In genomic region chr17:49234509-49235080, GRCh38 we compare ENCODE assay signal across 22 cellular contexts. TPM values are rescaled to one million over a fixed set of nuclear protein-coding genes. Genes with fewer than 3 reads are reported as not detected.
DNase-seq lines count a peak whose midpoint lies in the region; ATAC-seq, FAIRE-seq and TF ChIP-seq lines count a peak whose summit lies in the region.
"Had no signal": no experiment of that assay in that cellular context is flagged by ENCODE, and none has a peak within 500 bp of the region (broad histone marks: within the 10 kb centered on the region; RNA-seq: fewer than 3 reads in every experiment).

No MANE protein-coding gene starts in this region.

- DNase-seq in CD14-positive monocyte (ENCODE audit: low spot score), result no peak
- no peak for DNase-seq in K562 (ENCODE audit: extremely low read depth in 1 of 4, low spot score in 3 of 4)
- DNase-seq in mucosa of descending colon, result peak in 1 of 3 donors; percentile 57
- DNase-seq in small intestine, result peak; percentile 93
- DNase-seq in Karpas-422, result no peak
- no peak for DNase-seq in right cardiac atrium
- no peak for DNase-seq in DMS79 treated with DMSO at 0.1 percent for 48 hours (lab: John Stamatoyannopoulos, UW)
- DNase-seq: 8988T; CD4-positive, CD25-positive, alpha-beta regulatory T cell; CD8-positive, alpha-beta memory T cell; COR-L47; DMS 273 treated with DMSO at 0.1 percent for 48 hours; DMS53; GM23248; HCEC 1CT; HFFc6 had no signal

- H3K4me3 Mint-ChIP-seq in CD14-positive monocyte, result no peak overlapping the region
- H3K4me3 Mint-ChIP-seq: HFFc6 had no signal

- TF ChIP-seq RAD21 in K562 (CRISPR knock-in tag; conservative IDR thresholded peaks at IDR 0.05 in 1 of 2, IDR thresholded peaks at IDR 0.05 in 1 of 2), result no peak

- H3K9ac ChIP-seq in K562 (ENCODE audit: insufficient read depth in 1 of 2, low read depth in 2 of 2, low read length in 2 of 2), result no peak overlapping the region
- H3K9ac ChIP-seq in Karpas-422 (ENCODE audit: low read length), result no peak overlapping the region
- H3K9ac ChIP-seq: BLaER1, GM23248 had no signal

- no peak for FAIRE-seq in K562 (lab: Jason Lieb, UNC)
- no peak for FAIRE-seq in small intestine (lab: Jason Lieb, UNC)
- FAIRE-seq: G401.6, GM12892, GM18507, H54, HTR-8/SVneo had no signal

- no peaks in the 10 kb centered on the region for H3K9me1 ChIP-seq in K562 (ENCODE audit: control insufficient read depth, insufficient read depth, low read length)

- H3K27ac Mint-ChIP-seq in CD14-positive monocyte, result peak overlapping the region in 6 of 7 donors; percentile 9 to 93 (median 77)
- H3K27ac Mint-ChIP-seq: CD4-positive, CD25-positive, alpha-beta regulatory T cell; HFFc6 had no signal

- no peaks in the 10 kb centered on the region for H3K9me3 ChIP-seq in K562 (replicated peaks; ENCODE audit: control insufficient read depth, insufficient read depth, low read depth, low read length)
- H3K9me3 ChIP-seq in mucosa of descending colon, result no peaks in the 10 kb centered on the region
- H3K9me3 ChIP-seq in small intestine (ENCODE audit: control insufficient read depth, low read depth), result no peaks in the 10 kb centered on the region
- no peaks in the 10 kb centered on the region for H3K9me3 ChIP-seq in Karpas-422 (ENCODE audit: low read length)
- H3K9me3 ChIP-seq in right cardiac atrium (ENCODE audit: control insufficient read depth, low read length), result no peaks in the 10 kb centered on the region
- H3K9me3 ChIP-seq: BLaER1 had no signal

- intact Hi-C loops in CD14-positive monocyte (cut with micrococcal nuclease), result no loop called here
- intact Hi-C loops in K562 (cut with micrococcal nuclease), result no loop called here
- intact Hi-C loops in mucosa of descending colon (cut with DNase I, micrococcal nuclease), result loop anchor here in 1 of 2 donors (10.0 kb wide), 1 partner anchor 50 kb away; no protein-coding TSS in a partner anchor
- intact Hi-C loops in right cardiac atrium (cut with DNase I), result no loop called here

- CTCF ChIA-PET in K562 (lab: Yijun Ruan, JAX; ENCODE audit: low intra/inter-chr PET ratio), result no interaction called here

- H3K4me1 Mint-ChIP-seq in CD14-positive monocyte, result peaks cover 41% of the 10 kb centered on the region

- H3K4me3 ChIP-seq in K562, result no peak overlapping the region
- H3K4me3 ChIP-seq in mucosa of descending colon, result no peak overlapping the region
- H3K4me3 ChIP-seq in small intestine (ENCODE audit: low read depth in 1 of 2, low read length in 2 of 2), result no peak overlapping the region
- H3K4me3 ChIP-seq in Karpas-422 (ENCODE audit: low read length), result no peak overlapping the region
- H3K4me3 ChIP-seq in right cardiac atrium (ENCODE audit: low read length), result no peak overlapping the region
- H3K4me3 ChIP-seq: BLaER1, GM23248 had no signal

- H3K27me3 ChIP-seq in K562 (ENCODE audit: control insufficient read depth in 2 of 2, insufficient read depth in 2 of 2, low read length in 2 of 2) (peaks cover 0 to 9% of the 10 kb centered on the region in 2 experiments; a peak in 2 of 5 replicates), small intestine (ENCODE audit: control insufficient read depth in 2 of 2, insufficient read depth in 2 of 2, low read length in 2 of 2) (no peaks in the 10 kb centered on the region), Karpas-422 (ENCODE audit: low read length) (no peaks in the 10 kb centered on the region), right cardiac atrium (ENCODE audit: control insufficient read depth, insufficient read depth) (no peaks in the 10 kb centered on the region)

- WGBS in K562 (ENCODE audit: insufficient coverage, low coverage, missing lambda C conversion rate), result 59% methylated on average over 5 of the region's 5 CpGs
- WGBS in small intestine, 3 donors, result 25 to 71% (median 40%) methylated on average over 5 of the region's 5 CpGs
- 84% methylated on average over 5 of the region's 5 CpGs for whole genome bisulfite sequencing in right cardiac atrium

- H3K4me2 ChIP-seq in K562 (ENCODE audit: insufficient read depth, low read length) (no peak overlapping the region), Karpas-422 (ENCODE audit: low read depth, low read length, poor library complexity, severe bottlenecking) (no peak overlapping the region)
- H3K4me2 ChIP-seq: BLaER1 had no signal

- H3K4me1 ChIP-seq in K562 (replicated peaks in 1 of 2; ENCODE audit: control insufficient read depth in 2 of 2, insufficient read depth in 2 of 2, low read length in 2 of 2), result peaks cover 5 to 17% of the 10 kb centered on the region in 2 experiments; a peak in 4 of 5 replicates
- peaks cover 14% of the 10 kb centered on the region for H3K4me1 ChIP-seq in mucosa of descending colon (ENCODE audit: low read depth)
- peaks cover 0 to 2% of the 10 kb centered on the region in 2 donors for H3K4me1 ChIP-seq in small intestine (ENCODE audit: control insufficient read depth in 2 of 2, insufficient read depth in 1 of 2, low read depth in 1 of 2, low read length in 1 of 2)
- H3K4me1 ChIP-seq in Karpas-422 (ENCODE audit: low read length), result peaks cover 15% of the 10 kb centered on the region
- H3K4me1 ChIP-seq in right cardiac atrium (ENCODE audit: control insufficient read depth, insufficient read depth, low read length), result no peaks in the 10 kb centered on the region

- peaks cover 0 to 5% (median 2%) of the 10 kb centered on the region in 7 donors for H3K9me3 Mint-ChIP-seq in CD14-positive monocyte
- H3K9me3 Mint-ChIP-seq: CD8-positive, alpha-beta memory T cell; HFFc6 had no signal

- BruUV-seq in K562 (replicated peaks; lab: Mats Ljungman, UMichigan), result no TSS peak

- H2AFZ ChIP-seq in K562 (ENCODE audit: low read depth, low read length) (peak overlapping the region; percentile 45; the same call in 1 of the 2 replicates), Karpas-422 (ENCODE audit: low read length) (no peak overlapping the region)
- H2AFZ ChIP-seq: GM23248 had no signal

- TF ChIP-seq POLR2A in K562 (conservative IDR thresholded peaks at IDR 0.05), result no peak

- H3K79me2 ChIP-seq in K562 (ENCODE audit: control insufficient read depth, insufficient read depth, low read length), result no peaks in the 10 kb centered on the region
- no peaks in the 10 kb centered on the region for H3K79me2 ChIP-seq in Karpas-422 (ENCODE audit: low read length)

- TF ChIP-seq CTCF in CD14-positive monocyte (IDR thresholded peaks at IDR 0.05) (no peak), K562 (IDR thresholded peaks at IDR 0.05 in 2 of 3, conservative IDR thresholded peaks at IDR 0.05 in 1 of 3; ENCODE audit: insufficient read depth in 2 of 3, low read depth in 1 of 3, low read length in 3 of 3) (no peak), mucosa of descending colon (IDR thresholded peaks at IDR 0.05) (no peak)

- H3K9me2 ChIP-seq in Karpas-422 (replicated peaks; ENCODE audit: insufficient read depth, low read length), result no peaks in the 10 kb centered on the region

- H3K27me3 Mint-ChIP-seq in CD14-positive monocyte (ENCODE audit: low read depth in 3 of 3), result peaks cover 16 to 32% (median 29%) of the 10 kb centered on the region in 3 donors

- peaks cover 0 to under 1% of the 10 kb centered on the region in 2 donors for H3K36me3 Mint-ChIP-seq in CD14-positive monocyte
- H3K36me3 Mint-ChIP-seq: CD4-positive, CD25-positive, alpha-beta regulatory T cell; CD8-positive, alpha-beta memory T cell had no signal

- POLR2A ChIA-PET in K562 (lab: Yijun Ruan, JAX), result interaction anchor here (0.6 to 0.9 kb wide), 2 partner anchors 14 to 216 kb away, joined by 3 read pairs; no protein-coding TSS in a partner anchor

- in situ Hi-C loops in K562 (cut with MboI), result no loop called here

- ATAC-seq in K562 (no peak), mucosa of descending colon (peak; percentile 54), right cardiac atrium (no peak)

- H4K20me1 ChIP-seq in K562 (replicated peaks; ENCODE audit: control insufficient read depth, insufficient read depth, low read length) (no peaks in the 10 kb centered on the region), Karpas-422 (ENCODE audit: insufficient read depth, low read depth, low read length) (no peaks in the 10 kb centered on the region; the same call in 1 of the 2 replicates)
- H4K20me1 ChIP-seq: BLaER1 had no signal

- H3K36me3 ChIP-seq in K562 (ENCODE audit: control insufficient read depth, insufficient read depth, low read length) (no peaks in the 10 kb centered on the region), mucosa of descending colon (ENCODE audit: low read depth) (no peaks in the 10 kb centered on the region), small intestine (ENCODE audit: control insufficient read depth in 2 of 2, insufficient read depth in 2 of 2, low read length in 2 of 2) (no peaks in the 10 kb centered on the region), Karpas-422 (ENCODE audit: insufficient read depth, low read length) (no peaks in the 10 kb centered on the region)
- H3K36me3 ChIP-seq: BLaER1 had no signal

- TF ChIP-seq EP300 in K562 (IDR thresholded peaks at IDR 0.05; ENCODE audit: low read length), result no peak

- H3K27ac ChIP-seq in K562 (ENCODE audit: extremely low read depth, low read depth, low read length) (no peak overlapping the region), small intestine (ENCODE audit: low read depth in 1 of 2, low read length in 1 of 2) (no peak overlapping the region), Karpas-422 (ENCODE audit: low read length) (no peak overlapping the region), right cardiac atrium (ENCODE audit: low read length) (no peak overlapping the region)
- H3K27ac ChIP-seq: BLaER1, GM23248 had no signal

RNA-seq across cellular contexts. Expression of gene PHOSPHO1, which starts 4.0 kb away (rescaled TPM):
- polyA plus RNA-seq in CD14-positive monocyte, result 1 to 10 TPM in 1 of 2 donors, under 1 TPM in 1; 0.51 to 1.4 TPM
- total RNA-seq in K562 (2011; cell fraction: chromatin; rRNA removed; ENCODE audit: low replicate concordance), result not detected in 2 replicates
- total RNA-seq in K562 (2011; cell fraction: nucleolus; rRNA removed), result 0.17 TPM in 1 of 2 replicates, not detected in the other
- total RNA-seq in K562 (2011; cell fraction: nucleoplasm; rRNA removed), result not detected in 2 replicates
- 0.16 TPM in 1 of 2 replicates, not detected in the other for total RNA-seq in K562 (2014; rRNA removed)
- total RNA-seq in K562 (2014; rRNA removed; fragmentation: Illumina TruSeq; extraction: Trizol), result not detected in 2 replicates
- 0.07 TPM in 1 of 2 replicates, not detected in the other for total RNA-seq in K562 (2015; rRNA removed; fragmentation: Illumina TruSeq; extraction: Trizol)
- total RNA-seq in K562 (2021), result 0.13 TPM in 1 of 2 replicates, not detected in the other
- polyA plus RNA-seq in K562 (2011; rRNA removed), result 0.06 TPM in 1 of 2 replicates, not detected in the other
- 0.21 TPM in 1 of 2 replicates, not detected in the other for polyA plus RNA-seq in K562 (2011; cell fraction: cytosol; rRNA removed)
- 0.09 TPM in 1 of 2 replicates, not detected in the other for polyA plus RNA-seq in K562 (2011; cell fraction: nucleus; rRNA removed)
- 0.09 and 0.54 TPM in 2 replicates for polyA plus RNA-seq in K562 (2012)
- polyA plus RNA-seq in K562 (2014; fragmentation: Illumina TruSeq; extraction: Trizol), result not detected in 2 replicates
- not detected for polyA plus RNA-seq in K562 (2014; fragmentation: Nextera tagmentation; extraction: Ambion mirVana)
- not detected in 2 replicates for polyA plus RNA-seq in K562 (2014; rRNA removed)
- polyA minus RNA-seq in K562 (2011; rRNA and poly(A)+ RNA removed), result not detected in 2 replicates
- not detected in 2 replicates for polyA minus RNA-seq in K562 (2011; cell fraction: cytosol; rRNA and poly(A)+ RNA removed)
- polyA minus RNA-seq in K562 (2011; cell fraction: nucleus; rRNA and poly(A)+ RNA removed), result not detected in 2 replicates
- under 1 TPM in 1 of 3 donors, not detected in 2; 0.25 TPM for total RNA-seq in mucosa of descending colon
- polyA plus RNA-seq in small intestine, result under 1 TPM in 2 of 3 donors, not detected in 1; 0.54 to 0.64 TPM
- 2.3 TPM in 1 of 2 replicates, not detected in the other for total RNA-seq in Karpas-422 (2014; rRNA removed; shearing (Covaris generic); ENCODE audit: low replicate concordance)
- under 1 TPM; 0.39 to 0.99 (median 0.62) TPM for total RNA-seq in right cardiac atrium
- polyA plus RNA-seq in right cardiac atrium, result 1.1 TPM
- total RNA-seq: CD4-positive, CD25-positive, alpha-beta regulatory T cell; CD8-positive, alpha-beta memory T cell; GM23248 had no signal
- polyA plus RNA-seq: GM23248 had no signal

RNA-seq across cellular contexts. Expression of gene ABI3, which starts 24.1 kb away (rescaled TPM):
- 10 to 100 TPM; 43.2 to 90.6 TPM for polyA plus RNA-seq in CD14-positive monocyte
- not detected in 2 replicates for total RNA-seq in K562 (2011; cell fraction: chromatin; rRNA removed; ENCODE audit: low replicate concordance)
- not detected in 2 replicates for total RNA-seq in K562 (2011; cell fraction: nucleolus; rRNA removed)
- not detected in 2 replicates for total RNA-seq in K562 (2011; cell fraction: nucleoplasm; rRNA removed)
- not detected in 2 replicates for total RNA-seq in K562 (2014; rRNA removed)
- total RNA-seq in K562 (2014; rRNA removed; fragmentation: Illumina TruSeq; extraction: Trizol), result not detected in 2 replicates
- not detected in 2 replicates for total RNA-seq in K562 (2015; rRNA removed; fragmentation: Illumina TruSeq; extraction: Trizol)
- 0.09 TPM in 1 of 2 replicates, not detected in the other for total RNA-seq in K562 (2021)
- polyA plus RNA-seq in K562 (2011; rRNA removed), result not detected in 2 replicates
- polyA plus RNA-seq in K562 (2011; cell fraction: cytosol; rRNA removed), result not detected in 2 replicates
- not detected in 2 replicates for polyA plus RNA-seq in K562 (2011; cell fraction: nucleus; rRNA removed)
- polyA plus RNA-seq in K562 (2012), result not detected in 2 replicates
- polyA plus RNA-seq in K562 (2014; fragmentation: Illumina TruSeq; extraction: Trizol), result not detected in 2 replicates
- polyA plus RNA-seq in K562 (2014; fragmentation: Nextera tagmentation; extraction: Ambion mirVana), result not detected
- polyA plus RNA-seq in K562 (2014; rRNA removed), result not detected in 2 replicates
- polyA minus RNA-seq in K562 (2011; rRNA and poly(A)+ RNA removed), result not detected in 2 replicates
- polyA minus RNA-seq in K562 (2011; cell fraction: cytosol; rRNA and poly(A)+ RNA removed), result not detected in 2 replicates
- not detected in 2 replicates for polyA minus RNA-seq in K562 (2011; cell fraction: nucleus; rRNA and poly(A)+ RNA removed)
- total RNA-seq in mucosa of descending colon, result 10 to 100 TPM in 1 of 3 donors, 1 to 10 TPM in 2; 5.9 to 10.6 (median 7.2) TPM
- polyA plus RNA-seq in small intestine, result 10 to 100 TPM in 1 of 3 donors, 1 to 10 TPM in 2; 2.7 to 18.6 (median 8.9) TPM
- total RNA-seq in Karpas-422 (2014; rRNA removed; shearing (Covaris generic); ENCODE audit: low replicate concordance), result 20.2 and 29.9 TPM in 2 replicates
- 10 to 100 TPM in 1 of 4 donors, 1 to 10 TPM in 3; 5.7 to 11.4 (median 8.4) TPM for total RNA-seq in right cardiac atrium
- 4.6 TPM for polyA plus RNA-seq in right cardiac atrium
- total RNA-seq: GM23248 had no signal
- polyA plus RNA-seq: GM23248 had no signal

RNA-seq across cellular contexts. Expression of gene GNGT2, which starts 24.2 kb away (rescaled TPM):
- 10 to 100 TPM; 16.7 to 25.1 TPM for polyA plus RNA-seq in CD14-positive monocyte
- total RNA-seq in K562 (2011; cell fraction: chromatin; rRNA removed; ENCODE audit: low replicate concordance), result not detected in 2 replicates
- not detected in 2 replicates for total RNA-seq in K562 (2011; cell fraction: nucleolus; rRNA removed)
- total RNA-seq in K562 (2011; cell fraction: nucleoplasm; rRNA removed), result not detected in 2 replicates
- not detected in 2 replicates for total RNA-seq in K562 (2014; rRNA removed)
- not detected in 2 replicates for total RNA-seq in K562 (2014; rRNA removed; fragmentation: Illumina TruSeq; extraction: Trizol)
- not detected in 2 replicates for total RNA-seq in K562 (2015; rRNA removed; fragmentation: Illumina TruSeq; extraction: Trizol)
- total RNA-seq in K562 (2021), result not detected in 2 replicates
- not detected in 2 replicates for polyA plus RNA-seq in K562 (2011; rRNA removed)
- not detected in 2 replicates for polyA plus RNA-seq in K562 (2011; cell fraction: cytosol; rRNA removed)
- not detected in 2 replicates for polyA plus RNA-seq in K562 (2011; cell fraction: nucleus; rRNA removed)
- polyA plus RNA-seq in K562 (2012), result not detected in 2 replicates
- not detected in 2 replicates for polyA plus RNA-seq in K562 (2014; fragmentation: Illumina TruSeq; extraction: Trizol)
- not detected for polyA plus RNA-seq in K562 (2014; fragmentation: Nextera tagmentation; extraction: Ambion mirVana)
- not detected in 2 replicates for polyA plus RNA-seq in K562 (2014; rRNA removed)
- polyA minus RNA-seq in K562 (2011; rRNA and poly(A)+ RNA removed), result not detected in 2 replicates
- polyA minus RNA-seq in K562 (2011; cell fraction: cytosol; rRNA and poly(A)+ RNA removed), result not detected in 2 replicates
- polyA minus RNA-seq in K562 (2011; cell fraction: nucleus; rRNA and poly(A)+ RNA removed), result not detected in 2 replicates
- total RNA-seq in mucosa of descending colon, result 1 to 10 TPM in 1 of 3 donors, under 1 TPM in 2; 0.89 to 1.7 (median 0.96) TPM
- 1 to 10 TPM in 2 of 3 donors, not detected in 1; 1.9 to 3.5 TPM for polyA plus RNA-seq in small intestine
- total RNA-seq in Karpas-422 (2014; rRNA removed; shearing (Covaris generic); ENCODE audit: low replicate concordance), result 25.3 and 40.2 TPM in 2 replicates
- 1 to 10 TPM; 1.6 to 2.1 (median 1.9) TPM for total RNA-seq in right cardiac atrium
- 2.7 TPM for polyA plus RNA-seq in right cardiac atrium
- total RNA-seq: GM23248, HFFc6 had no signal
- polyA plus RNA-seq: GM23248 had no signal

Comparison
In these comparisons a context has a peak if more than half of its experiments do, and no peak if none do; other contexts are left out.
1. RNA of gene ABI3, which starts 24.1 kb away (total RNA-seq): 20.2 to 29.9 TPM in Karpas-422, 5.7 to 11.4 TPM in right cardiac atrium and 5.9 to 10.6 TPM in mucosa of descending colon; 0.09 TPM in K562; every median in the first group is over 4 times any median in the second.